ENCODE assay signal across 25 cellular contexts in the genomic region with DNA sequence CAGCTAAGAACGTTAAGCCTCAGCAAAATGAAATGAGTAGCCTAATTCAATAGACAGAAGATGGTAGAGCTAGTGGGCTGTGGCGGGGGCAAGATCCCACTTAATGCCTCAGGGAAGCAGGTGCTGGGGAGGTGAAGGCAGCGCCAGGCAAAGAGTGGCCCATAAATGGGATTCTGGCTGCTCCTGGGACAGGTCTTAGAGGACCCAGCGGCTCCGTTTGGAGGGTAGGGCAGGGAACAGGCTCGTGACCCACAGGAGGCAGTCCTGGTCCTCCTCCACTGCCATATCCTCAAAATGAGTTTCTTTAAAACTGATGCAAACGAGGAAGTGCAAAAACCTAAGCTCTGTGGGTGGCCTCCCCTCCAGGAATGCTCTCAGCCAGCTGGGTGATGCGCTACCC. TPM values are rescaled to one million over a fixed set of nuclear protein-coding genes. Genes with fewer than 3 reads are reported as not detected.
"Had no signal": no experiment of that assay in that cellular context is flagged by ENCODE, and none has a peak within 500 bp of the region (broad histone marks: within the 10 kb centered on the region; RNA-seq: fewer than 3 reads in every experiment).

No MANE protein-coding gene starts in this region.

- H3K4me3 Mint-ChIP-seq: activated CD4-positive, alpha-beta T cell treated with anti-CD3 and anti-CD28 coated beads for 36 hours; activated CD8-positive, alpha-beta T cell treated with anti-CD3 and anti-CD28 coated beads, Interleukin-2, amount 10 ng/mL, durations not matched to agents 7 days and 5 days; activated naive CD4-positive, alpha-beta T cell treated with anti-CD3 and anti-CD28 coated beads, Interleukin-2, amount 10 ng/mL, durations not matched to agents 7 days and 5 days; activated T-cell treated with anti-CD3 and anti-CD28 coated beads, Interleukin-2, amount 50 U/mL, for 24 hours; memory B cell; nephron had no signal

- DNase-seq: activated CD4-positive, alpha-beta T cell treated with anti-CD3 and anti-CD28 coated beads for 36 hours; activated CD4-positive, CD25-positive, alpha-beta regulatory T cell; activated CD8-positive, alpha-beta T cell treated with anti-CD3 and anti-CD28 coated beads, Interleukin-2, amount 10 ng/mL, durations not matched to agents 7 days and 5 days; activated gamma-delta T cell; activated naive CD4-positive, alpha-beta T cell treated with anti-CD3 and anti-CD28 coated beads, Interleukin-2, amount 10 ng/mL, durations not matched to agents 7 days and 5 days; activated T-cell treated with anti-CD3 and anti-CD28 coated beads, Interleukin-2, amount 50 U/mL, for 24 hours; amniotic stem cell; brain microvascular endothelial cell; foreskin fibroblast; hippocampal formation; kidney; retina; stimulated activated CD4-positive, alpha-beta T cell treated with anti-CD3 and anti-CD28 coated beads, Interleukin-12 subunit alpha, Interleukin-12 subunit beta, amount 100 ng/mL, for 4 hours; stimulated activated CD4-positive, alpha-beta T cell treated with anti-CD3 and anti-CD28 coated beads, Interleukin-4, amount 100 ng/mL, for 1 hour; stimulated activated naive CD8-positive, alpha-beta T cell treated with anti-CD3 and anti-CD28 coated beads, Interleukin-15, Interleukin-2, amounts not matched to agents 100 U/mL and 50 U/mL, for 24 hours; testis; transverse colon had no signal

- ATAC-seq: activated CD4-positive, alpha-beta T cell treated with anti-CD3 and anti-CD28 coated beads for 36 hours; activated CD8-positive, alpha-beta T cell treated with anti-CD3 and anti-CD28 coated beads, Interleukin-2, amount 10 ng/mL, durations not matched to agents 7 days and 5 days; esophagus mucosa; sciatic nerve; stimulated activated naive CD8-positive, alpha-beta T cell treated with anti-CD3 and anti-CD28 coated beads, Interleukin-15, Interleukin-2, amounts not matched to agents 100 U/mL and 50 U/mL, for 24 hours had no signal

- H3K9me3 ChIP-seq: pancreas, prostate gland, testis, transverse colon had no signal

- H3K27ac Mint-ChIP-seq: activated CD4-positive, alpha-beta T cell treated with anti-CD3 and anti-CD28 coated beads for 36 hours; activated CD8-positive, alpha-beta T cell treated with anti-CD3 and anti-CD28 coated beads, Interleukin-2, amount 10 ng/mL, durations not matched to agents 7 days and 5 days; activated naive CD4-positive, alpha-beta T cell treated with anti-CD3 and anti-CD28 coated beads, Interleukin-2, amount 10 ng/mL, durations not matched to agents 7 days and 5 days; activated T-cell treated with anti-CD3 and anti-CD28 coated beads, Interleukin-2, amount 50 U/mL, for 24 hours; memory B cell; nephron had no signal

- H3K27ac ChIP-seq: brain microvascular endothelial cell, pancreas, prostate gland, skin epidermis, testis, transverse colon had no signal

- H3K27me3 ChIP-seq: brain microvascular endothelial cell, pancreas, testis, transverse colon had no signal

- H3K4me1 Mint-ChIP-seq: activated naive CD4-positive, alpha-beta T cell treated with anti-CD3 and anti-CD28 coated beads, Interleukin-2, amount 10 ng/mL, durations not matched to agents 7 days and 5 days; memory B cell; nephron had no signal

- H3K9me3 Mint-ChIP-seq: activated naive CD4-positive, alpha-beta T cell treated with anti-CD3 and anti-CD28 coated beads, Interleukin-2, amount 10 ng/mL, durations not matched to agents 7 days and 5 days; activated T-cell treated with anti-CD3 and anti-CD28 coated beads, Interleukin-2, amount 50 U/mL, for 24 hours; memory B cell; nephron had no signal

- H3K4me3 ChIP-seq: pancreas, prostate gland, skin epidermis, testis, transverse colon had no signal

- H3K36me3 Mint-ChIP-seq: activated naive CD4-positive, alpha-beta T cell treated with anti-CD3 and anti-CD28 coated beads, Interleukin-2, amount 10 ng/mL, durations not matched to agents 7 days and 5 days; memory B cell had no signal

- H3K4me1 ChIP-seq: pancreas, prostate gland, testis, transverse colon had no signal

- H3K36me3 ChIP-seq: brain microvascular endothelial cell, pancreas, prostate gland, transverse colon had no signal

RNA-seq across cellular contexts. Expression of a gene that starts 33.7 kb away (rescaled TPM):
- total RNA-seq: activated CD8-positive, alpha-beta T cell treated with anti-CD3 and anti-CD28 coated beads, Interleukin-2, amount 10 ng/mL, durations not matched to agents 7 days and 5 days; astrocyte; transverse colon had no signal
